In genomic region chr1:66563094-66563800, GRCh38 we compare ENCODE assay signal across 1 cellular context.
TF ChIP-seq lines count a peak whose summit lies in the region.

No MANE protein-coding gene starts in this region.

TF ChIP-seq in endothelial cell of umbilical vein, 7 proteins besides CTCF, POLR2A, EP300 and RAD21:
- TF ChIP-seq MYC (IDR thresholded peaks at IDR 0.05; ENCODE audit: low read depth, low read length): no peak
- peak; percentile 55 for TF ChIP-seq GATA2 (IDR thresholded peaks at IDR 0.05; ENCODE audit: insufficient read depth, insufficient read length, low read depth, low read length)
- TF ChIP-seq JUN (IDR thresholded peaks at IDR 0.05; ENCODE audit: borderline replicate concordance, insufficient read depth, insufficient read length, low read depth): peak; percentile 88
- no peak for TF ChIP-seq MAX (IDR thresholded peaks at IDR 0.05; ENCODE audit: insufficient read depth, insufficient read length)
- TF ChIP-seq EZH2 (IDR thresholded peaks at IDR 0.05; ENCODE audit: borderline replicate concordance, low read depth, low read length, severe bottlenecking): no peak
- TF ChIP-seq FOS (IDR thresholded peaks at IDR 0.05; ENCODE audit: borderline replicate concordance, insufficient read depth, low read length): peak; percentile 85
- TF ChIP-seq POLR2AphosphoS5 (IDR thresholded peaks at IDR 0.05; ENCODE audit: insufficient read depth, low read depth, low read length): peak; percentile 72
TF ChIP-seq in endothelial cell of umbilical vein: peak in this region for 4.
